Comparison of ENCODE assay signal across 10 cellular contexts in the genomic region with DNA sequence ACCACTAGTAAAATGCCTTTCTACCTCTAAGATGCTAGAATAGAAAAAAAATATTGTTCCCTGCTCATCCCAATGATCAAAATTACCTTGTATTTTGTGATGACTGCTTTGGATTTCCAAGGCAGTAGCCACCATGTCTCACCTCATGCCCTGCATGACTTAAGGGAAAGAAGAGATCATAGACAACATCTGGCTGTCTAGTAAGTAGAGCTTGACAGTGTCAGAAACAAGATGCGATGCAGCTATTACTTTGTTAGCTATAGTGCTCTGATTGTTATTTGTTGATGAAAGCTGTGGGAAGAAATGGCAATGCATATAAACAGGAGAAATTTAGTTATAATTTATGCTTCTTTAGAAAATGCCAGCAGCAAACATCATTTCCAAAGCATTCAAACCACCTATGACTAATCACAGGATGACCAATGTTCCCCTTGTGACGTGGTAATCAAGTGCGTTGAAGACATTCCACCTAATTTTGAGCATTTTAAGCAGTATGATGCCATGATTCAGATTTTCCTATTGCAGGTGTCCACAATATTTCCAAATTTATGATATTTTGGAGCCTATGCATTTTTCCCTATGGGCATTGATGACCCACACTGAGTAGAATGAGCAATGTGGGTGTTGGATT.
DNase-seq lines count a peak whose midpoint lies in the region; ATAC-seq and TF ChIP-seq lines count a peak whose summit lies in the region.
"Had no signal": no experiment of that assay in that cellular context is flagged by ENCODE, and none has a peak within 500 bp of the region (broad histone marks: within the 10 kb centered on the region; RNA-seq: fewer than 3 reads in every experiment).

No MANE protein-coding gene starts in this region.

- H3K27me3 ChIP-seq in heart left ventricle: no peaks in the 10 kb centered on the region
- H3K27me3 ChIP-seq: suprapubic skin had no signal

- H3K27ac ChIP-seq in heart left ventricle: no peak overlapping the region
- H3K27ac ChIP-seq: suprapubic skin had no signal

- no peak for TF ChIP-seq POLR2A in heart left ventricle (IDR thresholded peaks at IDR 0.05)

- no peak for ATAC-seq in HG03571 (IDR thresholded peaks at IDR 0.05; ENCODE audit: unreplicated experiment)
- ATAC-seq in heart left ventricle: no peak
- no peak for ATAC-seq in HG02981 (IDR thresholded peaks at IDR 0.05; ENCODE audit: unreplicated experiment)

- intact Hi-C loops in heart left ventricle (cut with DNase I): no loop called here

- DNase-seq in GM04503 (ENCODE audit: low read depth) (peak; percentile 79), RPMI7951 (ENCODE audit: low read depth) (peak; percentile 78), epithelial cell of proximal tubule (ENCODE audit: low read depth) (peak; percentile 77), retinal pigment epithelial cell (ENCODE audit: low read depth) (peak; percentile 74), heart left ventricle (no peak)
- DNase-seq: DMS53, NCI-H524 treated with DMSO at 0.1 percent for 48 hours had no signal

- peaks cover 0 to 10% (median 0%) of the 10 kb centered on the region in 12 donors for H3K9me3 ChIP-seq in heart left ventricle

- H3K36me3 ChIP-seq in heart left ventricle: no peaks in the 10 kb centered on the region
- H3K36me3 ChIP-seq: suprapubic skin had no signal

- 64 to 97% (median 96%) methylated on average over 3 of the region's 3 CpGs for WGBS in heart left ventricle, 4 donors

- TF ChIP-seq CTCF in epithelial cell of proximal tubule (conservative IDR thresholded peaks at IDR 0.05; ENCODE audit: low read depth, low read length) (no peak), retinal pigment epithelial cell (conservative IDR thresholded peaks at IDR 0.05; ENCODE audit: low read depth, low read length) (no peak), heart left ventricle (IDR thresholded peaks at IDR 0.05) (no peak)

- H3K4me1 ChIP-seq in heart left ventricle: peaks cover 0 to 15% (median 0%) of the 10 kb centered on the region in 12 donors
- H3K4me1 ChIP-seq: suprapubic skin had no signal

- H3K4me3 ChIP-seq in epithelial cell of proximal tubule (ENCODE audit: low read depth, low read length): no peak overlapping the region
- H3K4me3 ChIP-seq in retinal pigment epithelial cell (ENCODE audit: low read length): no peak overlapping the region
- no peak overlapping the region for H3K4me3 ChIP-seq in heart left ventricle
- H3K4me3 ChIP-seq: suprapubic skin had no signal

Comparison
In these comparisons a context has a peak if more than half of its experiments do, and no peak if none do; other contexts are left out.
1. DNase-seq: peak in GM04503 (single experiment), RPMI7951 (single experiment), epithelial cell of proximal tubule (single experiment) and retinal pigment epithelial cell (single experiment); none in heart left ventricle (0 of 5).